19 cellular contexts compared by ENCODE assay signal in the genomic region with DNA sequence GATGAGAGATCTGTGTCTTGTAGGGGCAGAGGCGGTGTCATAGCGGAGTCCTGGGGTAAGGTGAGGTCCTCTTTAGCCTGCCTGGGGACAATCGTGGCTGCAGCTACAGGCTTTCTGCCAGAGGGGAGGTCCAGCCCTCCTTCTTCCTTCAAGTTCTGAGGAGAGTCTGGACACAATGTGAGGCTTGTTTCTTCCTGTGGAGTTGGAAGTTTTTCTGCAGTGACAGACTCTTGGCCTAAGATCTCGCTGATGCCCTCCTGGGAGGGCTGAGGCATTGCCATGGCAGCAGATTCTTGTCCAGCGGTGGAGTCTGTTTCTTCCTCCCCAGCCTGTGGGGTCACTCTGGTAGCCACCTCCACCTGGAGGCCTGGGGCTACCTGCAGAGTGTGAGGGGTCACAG. TPM values are rescaled to one million over a fixed set of nuclear protein-coding genes. Genes with fewer than 3 reads are reported as not detected.
DNase-seq lines count a peak whose midpoint lies in the region; ATAC-seq and TF ChIP-seq lines count a peak whose summit lies in the region.
"Had no signal": no experiment of that assay in that cellular context is flagged by ENCODE, and none has a peak within 500 bp of the region (broad histone marks: within the 10 kb centered on the region; RNA-seq: fewer than 3 reads in every experiment).

No MANE protein-coding gene starts in this region.

- H3K27me3 Mint-ChIP-seq in neural progenitor cell (ENCODE audit: insufficient read depth, low read depth) (peaks cover 10% of the 10 kb centered on the region), type B pancreatic cell (peaks cover 1% of the 10 kb centered on the region)

- ATAC-seq in HG02571 (IDR thresholded peaks at IDR 0.05; ENCODE audit: unreplicated experiment): no peak
- ATAC-seq: GM23338, Panc1 had no signal

- H3K9ac ChIP-seq in neural progenitor cell: no peak overlapping the region
- H3K9ac ChIP-seq: BLaER1 treated with 17β-estradiol and CSF1 and Interleukin-3, amounts not matched to agents 10 nM and 100 nM had no signal

- no peak overlapping the region for H2AFZ ChIP-seq in neural progenitor cell (replicated peaks)
- H2AFZ ChIP-seq: GM23338 had no signal

- no peaks in the 10 kb centered on the region for H3K4me1 ChIP-seq in neural progenitor cell

- H3K27ac ChIP-seq in dorsolateral prefrontal cortex (peak overlapping the region in 54 of 59 donors; percentile 20 to 100 (median 98)), neural progenitor cell (no peak overlapping the region)
- H3K27ac ChIP-seq: BLaER1 treated with 17β-estradiol and CSF1 and Interleukin-3, amounts not matched to agents 10 nM and 100 nM had no signal

- DNase-seq in activated gamma-delta T cell treated with Interleukin-2 at 50 U/mL for 16 hours (peak; percentile 2), activated gamma-delta T cell (lab: John Stamatoyannopoulos, UW) (no peak), dorsolateral prefrontal cortex (peak in 2 of 10 donors; percentile 7 to 26), neural progenitor cell (ENCODE audit: low spot score) (no peak), type B pancreatic cell (ENCODE audit: extremely low spot score, unreplicated experiment) (no peak), GM13976 (ENCODE audit: low spot score) (no peak), NCI-H1930 (lab: John Stamatoyannopoulos, UW) (no peak)
- DNase-seq: DND-41, IMR-90, Karpas-422, MG63, NCI-H1092 treated with DMSO at 0.1 percent for 48 hours, NCI-H2227 treated with DMSO at 0.1 percent for 48 hours, NCI-H524, Right ventricle myocardium superior had no signal

- in situ Hi-C loops in GM13976 (cut with MboI; ENCODE audit: low sequenced_read_pairs, unreplicated experiment): no loop called here

- no peaks in the 10 kb centered on the region for H3K9me3 Mint-ChIP-seq in neural progenitor cell
- no peaks in the 10 kb centered on the region for H3K9me3 Mint-ChIP-seq in type B pancreatic cell
- H3K9me3 Mint-ChIP-seq: GM23338 had no signal

- H3K27ac Mint-ChIP-seq in neural progenitor cell (peak overlapping the region; percentile 50), type B pancreatic cell (no peak overlapping the region)
- H3K27ac Mint-ChIP-seq: GM23338 had no signal

- no peaks in the 10 kb centered on the region for H3K79me2 ChIP-seq in neural progenitor cell (ENCODE audit: low read depth)

- no peaks in the 10 kb centered on the region for H4K20me1 ChIP-seq in neural progenitor cell (ENCODE audit: low read depth)

- no peaks in the 10 kb centered on the region for H3F3A ChIP-seq in neural progenitor cell (ENCODE audit: low read depth)

- H3K4me3 Mint-ChIP-seq in neural progenitor cell: no peak overlapping the region
- peak overlapping the region; percentile 22 for H3K4me3 Mint-ChIP-seq in type B pancreatic cell
- H3K4me3 Mint-ChIP-seq: GM23338 had no signal

- no peak overlapping the region for H3K4me2 ChIP-seq in neural progenitor cell
- H3K4me2 ChIP-seq: BLaER1 treated with 17β-estradiol and CSF1 and Interleukin-3, amounts not matched to agents 10 nM and 100 nM; GM23338 had no signal

- peak overlapping the region in 1 of 59 donors; percentile 14 for H3K4me3 ChIP-seq in dorsolateral prefrontal cortex
- no peak overlapping the region for H3K4me3 ChIP-seq in neural progenitor cell
- H3K4me3 ChIP-seq: BLaER1 treated with 17β-estradiol and CSF1 and Interleukin-3, amounts not matched to agents 10 nM and 100 nM; GM23338; MG63 had no signal

- no peak for TF ChIP-seq CTCF in dorsolateral prefrontal cortex (IDR thresholded peaks at IDR 0.05 in 54 of 56, conservative IDR thresholded peaks at IDR 0.05 in 2 of 56; ENCODE audit: low read depth in 1 of 56, partially characterized antibody in 56 of 56)
- TF ChIP-seq CTCF in neural progenitor cell (IDR thresholded peaks at IDR 0.05): no peak
- TF ChIP-seq CTCF in type B pancreatic cell (conservative IDR thresholded peaks at IDR 0.05): no peak
- TF ChIP-seq CTCF in GM13976 (IDR thresholded peaks at IDR 0.05; ENCODE audit: borderline replicate concordance, control extremely low read depth, extremely low read depth, insufficient read depth, missing control alignments): no peak

- peaks cover 2% of the 10 kb centered on the region for H3K36me3 Mint-ChIP-seq in neural progenitor cell
- no peaks in the 10 kb centered on the region for H3K36me3 Mint-ChIP-seq in type B pancreatic cell

- H3K27me3 ChIP-seq in dorsolateral prefrontal cortex (no peaks in the 10 kb centered on the region), neural progenitor cell (peaks cover 18% of the 10 kb centered on the region)
- H3K27me3 ChIP-seq: MG63 had no signal

- H3K9me3 ChIP-seq in neural progenitor cell (ENCODE audit: low read depth): no peaks in the 10 kb centered on the region
- H3K9me3 ChIP-seq: BLaER1 treated with 17β-estradiol and CSF1 and Interleukin-3, amounts not matched to agents 10 nM and 100 nM; MG63 had no signal

- intact Hi-C loops in dorsolateral prefrontal cortex (cut with DNase I): no loop called here

- H3K36me3 ChIP-seq in neural progenitor cell: no peaks in the 10 kb centered on the region
- H3K36me3 ChIP-seq: BLaER1 treated with 17β-estradiol and CSF1 and Interleukin-3, amounts not matched to agents 10 nM and 100 nM; MG63 had no signal

- H3K4me1 Mint-ChIP-seq in neural progenitor cell (peaks cover 9% of the 10 kb centered on the region), type B pancreatic cell (ENCODE audit: unreplicated experiment) (no peaks in the 10 kb centered on the region)
- H3K4me1 Mint-ChIP-seq: GM23338 had no signal

RNA-seq across cellular contexts. Expression of gene NACAD, which starts 4.4 kb away (rescaled TPM):
- 100 to 1,000 TPM in 34 of 120 experiments, 10 to 100 TPM in 86; 52.6 to 238 (median 83.3) TPM for total RNA-seq in dorsolateral prefrontal cortex
- total RNA-seq in neural progenitor cell (ENCODE audit: low replicate concordance): 0.39 and 1.5 TPM in 2 replicates
- 7.3 and 12.5 TPM in 2 replicates for total RNA-seq in type B pancreatic cell (ENCODE audit: low replicate concordance)

RNA-seq across cellular contexts. Expression of gene TBRG4, which starts 27.2 kb away (rescaled TPM):
- 10 to 100 TPM; 39.3 to 66.1 (median 52.5) TPM for total RNA-seq in dorsolateral prefrontal cortex
- total RNA-seq in neural progenitor cell (ENCODE audit: low replicate concordance): 32.2 and 63.7 TPM in 2 replicates
- 88.2 and 98.3 TPM in 2 replicates for total RNA-seq in type B pancreatic cell (ENCODE audit: low replicate concordance)
